ENCODE assay signal across 13 cellular contexts in genomic region chr1:85313888-85314696, GRCh38. TPM values are rescaled to one million over a fixed set of nuclear protein-coding genes. Genes with fewer than 3 reads are reported as not detected.
DNase-seq lines count a peak whose midpoint lies in the region; ATAC-seq and TF ChIP-seq lines count a peak whose summit lies in the region.
"Had no signal": no experiment of that assay in that cellular context is flagged by ENCODE, and none has a peak within 500 bp of the region (broad histone marks: within the 10 kb centered on the region; RNA-seq: fewer than 3 reads in every experiment).

No MANE protein-coding gene starts in this region.

- H3K4me1 Mint-ChIP-seq in activated naive CD8-positive, alpha-beta T cell treated with anti-CD3 and anti-CD28 coated beads, Interleukin-2, amount 50 U/mL, for 24 hours = no peaks in the 10 kb centered on the region
- H3K4me1 Mint-ChIP-seq: activated naive CD8-positive, alpha-beta T cell treated with anti-CD3 and anti-CD28 coated beads, Interleukin-2, amount 10 ng/mL, durations not matched to agents 7 days and 5 days had no signal

- DNase-seq in ELR (ENCODE audit: low read depth) (peak; percentile 97), RWPE1 (ENCODE audit: low spot score) (peak; percentile 84), foreskin fibroblast (peak; percentile 95 to 97), sciatic nerve (ENCODE audit: low spot score) (no peak), erythroblast (lab: John Stamatoyannopoulos, UW) (no peak), NCI-H748 treated with DMSO at 0.1 percent for 48 hours (lab: John Stamatoyannopoulos, UW) (no peak), activated gamma-delta T cell treated with Interleukin-2 at 50 U/mL for 16 hours (no peak)
- no peak for DNase-seq in activated naive CD8-positive, alpha-beta T cell treated with anti-CD3 and anti-CD28 coated beads, Interleukin-2, amount 50 U/mL, for 24 hours
- DNase-seq: activated naive CD8-positive, alpha-beta T cell treated with anti-CD3 and anti-CD28 coated beads, Interleukin-2, amount 10 ng/mL, durations not matched to agents 7 days and 5 days; stimulated activated CD4-positive, alpha-beta T cell treated with anti-CD3 and anti-CD28 coated beads, Interleukin-4, amount 100 ng/mL, for 1 hour; T-helper 1 cell had no signal

- H3K27ac ChIP-seq in RWPE1 = peak overlapping the region; percentile 78
- H3K27ac ChIP-seq: KMS-11 had no signal

- no peak for TF ChIP-seq CTCF in RWPE1 (conservative IDR thresholded peaks at IDR 0.05; ENCODE audit: low read depth)
- TF ChIP-seq CTCF in foreskin fibroblast (IDR thresholded peaks at IDR 0.05; ENCODE audit: low read depth, low read length) = no peak

- CTCF ChIA-PET in RWPE1 (lab: Yijun Ruan, JAX) = interaction anchor here (0.6 kb wide), 1 partner anchor 356 kb away, joined by 4 read pairs; no protein-coding TSS in a partner anchor

- H3K4me3 Mint-ChIP-seq in activated naive CD8-positive, alpha-beta T cell treated with anti-CD3 and anti-CD28 coated beads, Interleukin-2, amount 50 U/mL, for 24 hours = no peak overlapping the region
- H3K4me3 Mint-ChIP-seq: activated naive CD8-positive, alpha-beta T cell treated with anti-CD3 and anti-CD28 coated beads, Interleukin-2, amount 10 ng/mL, durations not matched to agents 7 days and 5 days had no signal

- intact Hi-C loops in sciatic nerve (cut with DNase I) = no loop called here

- POLR2A ChIA-PET in RWPE1 (lab: Yijun Ruan, JAX; ENCODE audit: low non-redundant PET) = no interaction called here

- H3K27ac Mint-ChIP-seq in activated naive CD8-positive, alpha-beta T cell treated with anti-CD3 and anti-CD28 coated beads, Interleukin-2, amount 50 U/mL, for 24 hours = no peak overlapping the region
- H3K27ac Mint-ChIP-seq: activated naive CD8-positive, alpha-beta T cell treated with anti-CD3 and anti-CD28 coated beads, Interleukin-2, amount 10 ng/mL, durations not matched to agents 7 days and 5 days had no signal

- H3K36me3 Mint-ChIP-seq in activated naive CD8-positive, alpha-beta T cell treated with anti-CD3 and anti-CD28 coated beads, Interleukin-2, amount 50 U/mL, for 24 hours (ENCODE audit: low read depth) = no peaks in the 10 kb centered on the region
- H3K36me3 Mint-ChIP-seq: activated naive CD8-positive, alpha-beta T cell treated with anti-CD3 and anti-CD28 coated beads, Interleukin-2, amount 10 ng/mL, durations not matched to agents 7 days and 5 days had no signal

- no peaks in the 10 kb centered on the region for H3K9me3 Mint-ChIP-seq in activated naive CD8-positive, alpha-beta T cell treated with anti-CD3 and anti-CD28 coated beads, Interleukin-2, amount 50 U/mL, for 24 hours
- H3K9me3 Mint-ChIP-seq: activated naive CD8-positive, alpha-beta T cell treated with anti-CD3 and anti-CD28 coated beads, Interleukin-2, amount 10 ng/mL, durations not matched to agents 7 days and 5 days had no signal

- peaks cover 57% of the 10 kb centered on the region for H3K27me3 Mint-ChIP-seq in activated naive CD8-positive, alpha-beta T cell treated with anti-CD3 and anti-CD28 coated beads, Interleukin-2, amount 50 U/mL, for 24 hours

- no peak overlapping the region for H3K4me3 ChIP-seq in foreskin fibroblast (ENCODE audit: low read depth in 1 of 2, low read length in 2 of 2)

- no peak for TF ChIP-seq POLR2A in erythroblast (IDR thresholded peaks at IDR 0.05; ENCODE audit: low read length)

- peak; percentile 70 for ATAC-seq in sciatic nerve
- ATAC-seq in activated naive CD8-positive, alpha-beta T cell treated with anti-CD3 and anti-CD28 coated beads, Interleukin-2, amount 50 U/mL, for 24 hours = no peak
- ATAC-seq: left lobe of liver had no signal

RNA-seq across cellular contexts. Expression of gene BCL10, which starts 37.7 kb away (rescaled TPM):
- total RNA-seq in sciatic nerve = 17.8 TPM

RNA-seq across cellular contexts. Expression of gene C1orf52, which starts 54.6 kb away (rescaled TPM):
- total RNA-seq in sciatic nerve = 30.9 TPM

Comparison
In these comparisons a context has a peak if more than half of its experiments do, and no peak if none do; other contexts are left out.
1. DNase-seq: peak in ELR (single experiment), RWPE1 (single experiment) and foreskin fibroblast (2 of 2); none in sciatic nerve (single experiment), erythroblast (0 of 2), activated naive CD8-positive, alpha-beta T cell treated with anti-CD3 and anti-CD28 coated beads, Interleukin-2, amount 50 U/mL, for 24 hours (single experiment), NCI-H748 treated with DMSO at 0.1 percent for 48 hours (single experiment) and activated gamma-delta T cell treated with Interleukin-2 at 50 U/mL for 16 hours (single experiment).